In genomic region chr1:18100493-18101063, GRCh38 we compare ENCODE assay signal across 9 cellular contexts. TPM values are rescaled to one million over a fixed set of nuclear protein-coding genes. Genes with fewer than 3 reads are reported as not detected.
A peak's percentile ranks its signal among the peaks of the same experiment; 100 is the strongest.
DNase-seq lines count a peak whose midpoint lies in the region; ATAC-seq and TF ChIP-seq lines count a peak whose summit lies in the region.
"Had no signal": no experiment of that assay in that cellular context is flagged by ENCODE, and none has a peak within 500 bp of the region (broad histone marks: within the 10 kb centered on the region; RNA-seq: fewer than 3 reads in every experiment).

No MANE protein-coding gene starts in this region.

- POLR2A ChIA-PET in CD4-positive, alpha-beta T cell (lab: Charles Lee) = no interaction called here

- no peak overlapping the region for H3K27ac ChIP-seq in CD4-positive, alpha-beta T cell (ENCODE audit: low read depth, low read length)
- H3K27ac ChIP-seq in neutrophil = no peak overlapping the region
- H3K27ac ChIP-seq in effector memory CD4-positive, alpha-beta T cell (ENCODE audit: insufficient read depth, low read length, poor library complexity, severe bottlenecking) = no peak overlapping the region

- H3K36me3 ChIP-seq in H7 (replicated peaks; ENCODE audit: control insufficient read depth, insufficient read depth, low read length) (no peaks in the 10 kb centered on the region), neutrophil (no peaks in the 10 kb centered on the region)
- H3K36me3 ChIP-seq in effector memory CD4-positive, alpha-beta T cell (ENCODE audit: control insufficient read depth, insufficient read depth, low read length) = no peaks in the 10 kb centered on the region

- peaks cover 66% of the 10 kb centered on the region for H3K27me3 Mint-ChIP-seq in CD4-positive, alpha-beta T cell

- intact Hi-C loops in CD4-positive, alpha-beta T cell (cut with DNase I, micrococcal nuclease) = loop anchor here (1.0 to 5.0 kb wide), 5 partner anchors 113 to 608 kb away; no protein-coding TSS in a partner anchor

- H3K4me1 Mint-ChIP-seq in CD4-positive, alpha-beta T cell (ENCODE audit: low read depth) = no peaks in the 10 kb centered on the region
- H3K4me1 Mint-ChIP-seq: IgD-negative memory B cell had no signal

- CTCF ChIA-PET in CD4-positive, alpha-beta T cell (lab: Charles Lee) = interaction anchor here (0.7 to 0.8 kb wide), 2 partner anchors 290 to 447 kb away, joined by 3 read pairs; no protein-coding TSS in a partner anchor

- no peak for ATAC-seq in CD4-positive, alpha-beta T cell (ENCODE audit: poor library complexity)
- no peak for ATAC-seq in GM21526 (IDR thresholded peaks at IDR 0.05; ENCODE audit: low FRiP score, unreplicated experiment)

- H3K9me3 Mint-ChIP-seq in CD4-positive, alpha-beta T cell = no peaks in the 10 kb centered on the region
- H3K9me3 Mint-ChIP-seq: IgD-negative memory B cell had no signal

- H3K4me3 ChIP-seq in H7 (ENCODE audit: insufficient read depth, low read depth, low read length) (no peak overlapping the region), fibroblast of villous mesenchyme (ENCODE audit: low read depth, low read length) (no peak overlapping the region), neutrophil (ENCODE audit: low read depth in 1 of 2, low read length in 1 of 2) (no peak overlapping the region)
- H3K4me3 ChIP-seq in effector memory CD4-positive, alpha-beta T cell (ENCODE audit: insufficient read depth, low read depth, low read length, poor library complexity, severe bottlenecking) = no peak overlapping the region

- peak; percentile 80 for TF ChIP-seq CTCF in CD4-positive, alpha-beta T cell (IDR thresholded peaks at IDR 0.05)
- TF ChIP-seq CTCF in fibroblast of villous mesenchyme (IDR thresholded peaks at IDR 0.05; ENCODE audit: insufficient read depth, low read depth, low read length) = peak; percentile 74
- TF ChIP-seq CTCF in neutrophil (IDR thresholded peaks at IDR 0.05) = peak; percentile 29

- no peaks in the 10 kb centered on the region for H3K36me3 Mint-ChIP-seq in CD4-positive, alpha-beta T cell (ENCODE audit: low read depth)
- H3K36me3 Mint-ChIP-seq: IgD-negative memory B cell had no signal

- no peak overlapping the region for H3K27ac Mint-ChIP-seq in CD4-positive, alpha-beta T cell

- no peak overlapping the region for H3K4me3 Mint-ChIP-seq in CD4-positive, alpha-beta T cell
- H3K4me3 Mint-ChIP-seq: IgD-negative memory B cell had no signal

- no peaks in the 10 kb centered on the region for H3K4me1 ChIP-seq in neutrophil (ENCODE audit: control insufficient read depth in 1 of 2, insufficient read depth in 1 of 2, low read depth in 1 of 2, low read length in 1 of 2)
- no peaks in the 10 kb centered on the region for H3K4me1 ChIP-seq in effector memory CD4-positive, alpha-beta T cell (ENCODE audit: control insufficient read depth, insufficient read depth, low read length, poor library complexity, severe bottlenecking)

- peak; percentile 13 to 51 (median 32) for DNase-seq in CD4-positive, alpha-beta T cell
- peak; percentile 83 for DNase-seq in H7
- DNase-seq in NCI-H774 (lab: John Stamatoyannopoulos, UW) = peak; percentile 4
- peak; percentile 12 for DNase-seq in activated T-cell treated with anti-CD3 and anti-CD28 coated beads for 1 hour (ENCODE audit: low read depth)
- peak; percentile 55 for DNase-seq in fibroblast of villous mesenchyme (ENCODE audit: low read depth)
- DNase-seq in effector memory CD4-positive, alpha-beta T cell = no peak

- H3K9me3 ChIP-seq in CD4-positive, alpha-beta T cell (ENCODE audit: control insufficient read depth, low read length) = no peaks in the 10 kb centered on the region
- H3K9me3 ChIP-seq in neutrophil = no peaks in the 10 kb centered on the region
- H3K9me3 ChIP-seq in effector memory CD4-positive, alpha-beta T cell (ENCODE audit: control insufficient read depth, low read length) = no peaks in the 10 kb centered on the region

- H3K27me3 ChIP-seq in CD4-positive, alpha-beta T cell (ENCODE audit: control insufficient read depth, insufficient read depth, low read length) = peaks cover 28% of the 10 kb centered on the region
- peaks cover 29% of the 10 kb centered on the region for H3K27me3 ChIP-seq in H7 (ENCODE audit: control insufficient read depth, insufficient read depth, low read length)
- H3K27me3 ChIP-seq in neutrophil = peaks cover 14% of the 10 kb centered on the region
- no peaks in the 10 kb centered on the region for H3K27me3 ChIP-seq in effector memory CD4-positive, alpha-beta T cell (replicated peaks; ENCODE audit: control insufficient read depth, insufficient read depth, low read length, poor library complexity, severe bottlenecking)

RNA-seq across cellular contexts. Expression of gene IGSF21, which starts 7.0 kb away (rescaled TPM):
- not detected for total RNA-seq in CD4-positive, alpha-beta T cell
- 32.0 and 38.7 TPM in 2 replicates for total RNA-seq in H7 (2014; rRNA removed; shearing (Covaris generic))
- not detected in 2 replicates for total RNA-seq in fibroblast of villous mesenchyme

Comparison
In these comparisons a context has a peak if more than half of its experiments do, and no peak if none do; other contexts are left out.
1. DNase-seq: peak in CD4-positive, alpha-beta T cell (10 of 10), H7 (single experiment), NCI-H774 (single experiment), activated T-cell treated with anti-CD3 and anti-CD28 coated beads for 1 hour (single experiment) and fibroblast of villous mesenchyme (single experiment); none in effector memory CD4-positive, alpha-beta T cell (0 of 3).
2. CTCF ChIP-seq: peak in every context shown above with its lines; median percentile 80 in CD4-positive, alpha-beta T cell; 74 in fibroblast of villous mesenchyme; 29 in neutrophil.
3. RNA of gene IGSF21, which starts 7.0 kb away (total RNA-seq): 32.0 to 38.7 TPM in H7; not detected in CD4-positive, alpha-beta T cell and not detected in fibroblast of villous mesenchyme; every median in the first group is over 10 times any median in the second.